1 cellular context compared by ENCODE assay signal in the genomic region with DNA sequence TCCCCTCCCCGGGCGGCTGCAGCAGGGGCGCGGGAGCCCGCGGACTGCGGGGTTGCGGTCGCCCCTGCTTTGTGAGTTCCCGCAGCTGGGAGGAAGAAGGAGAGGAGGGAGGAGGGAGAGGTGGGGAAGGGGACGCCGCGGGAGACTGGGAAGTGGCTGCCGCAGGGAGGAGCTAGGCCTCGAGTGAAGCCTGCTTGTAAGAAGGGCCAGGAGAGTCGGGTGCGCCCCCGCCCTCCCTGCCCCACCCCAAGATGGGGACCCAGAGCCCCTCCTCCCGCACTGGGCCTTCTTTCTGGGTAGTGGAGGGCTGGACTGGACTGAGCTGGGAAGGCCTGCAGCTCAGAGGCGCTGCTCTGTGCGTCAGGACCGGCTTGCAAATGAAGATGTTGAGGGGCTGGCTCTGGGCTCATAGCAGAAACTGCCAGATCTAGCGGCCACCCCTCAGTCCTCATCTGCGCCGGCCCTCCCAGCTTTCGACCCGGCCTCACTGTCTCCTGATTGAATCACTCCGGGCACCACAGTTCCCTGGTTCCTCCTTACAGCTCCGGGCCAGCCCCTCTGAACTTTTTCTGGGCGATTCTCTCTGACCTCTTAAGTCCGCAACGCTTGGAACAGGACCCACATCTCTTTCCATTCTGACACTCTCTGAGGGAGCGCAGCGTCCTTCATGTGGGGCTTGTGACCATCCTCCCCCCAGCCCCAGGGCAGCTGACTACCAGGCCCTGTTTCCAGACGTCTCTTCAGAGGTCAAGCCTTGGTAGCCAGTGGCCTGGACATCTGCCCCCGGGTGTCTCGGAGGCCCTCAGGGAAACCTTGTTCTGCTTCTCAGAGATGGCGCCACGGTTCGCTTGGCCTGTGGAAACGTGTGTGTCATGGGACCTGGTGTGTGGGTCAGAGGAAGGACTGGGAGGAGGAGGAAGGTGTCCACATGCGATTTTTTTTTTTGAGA.
TF ChIP-seq lines count a peak whose summit lies in the region.

No MANE protein-coding gene starts in this region.

TF ChIP-seq in H1, 55 proteins besides CTCF, POLR2A, EP300 and RAD21 (continued from another document):
- no peak for TF ChIP-seq EZH2 (IDR thresholded peaks at IDR 0.05; ENCODE audit: low read depth, low read length, severe bottlenecking)
- TF ChIP-seq POU5F1 (IDR thresholded peaks at IDR 0.05; ENCODE audit: low read depth, low read length) = no peak
- no peak for TF ChIP-seq BCL11A (IDR thresholded peaks at IDR 0.05; ENCODE audit: low read depth in 2 of 2, low read length in 2 of 2)
- TF ChIP-seq PHF8 (conservative IDR thresholded peaks at IDR 0.05; ENCODE audit: low read depth, low read length) = peak; percentile 46
TF ChIP-seq in H1: peak in this region for 8.
